Comparison of ENCODE assay signal across 16 cellular contexts in genomic region chr2:138293045-138293444, GRCh38.
A peak's percentile ranks its signal among the peaks of the same experiment; 100 is the strongest.
DNase-seq lines count a peak whose midpoint lies in the region; ATAC-seq and TF ChIP-seq lines count a peak whose summit lies in the region.
"Had no signal": no experiment of that assay in that cellular context is flagged by ENCODE, and none has a peak within 500 bp of the region (broad histone marks: within the 10 kb centered on the region; RNA-seq: fewer than 3 reads in every experiment).

No MANE protein-coding gene starts in this region.

- peaks cover 4% of the 10 kb centered on the region for H3K9me3 Mint-ChIP-seq in osteocyte (ENCODE audit: unreplicated experiment)

- peaks cover 19% of the 10 kb centered on the region for H3K4me1 Mint-ChIP-seq in osteocyte (ENCODE audit: unreplicated experiment)
- H3K4me1 Mint-ChIP-seq: CD4-positive, CD25-positive, alpha-beta regulatory T cell had no signal

- TF ChIP-seq CTCF in GM20000 (IDR thresholded peaks at IDR 0.05; ENCODE audit: extremely low read depth, missing control alignments) (no peak), osteocyte (IDR thresholded peaks at IDR 0.05) (no peak)

- H3K4me3 Mint-ChIP-seq in osteocyte (ENCODE audit: unreplicated experiment) = no peak overlapping the region
- H3K4me3 Mint-ChIP-seq: B cell; CD4-positive, CD25-positive, alpha-beta regulatory T cell; CD8-positive, alpha-beta T cell had no signal

- H3K27ac Mint-ChIP-seq in osteocyte (ENCODE audit: unreplicated experiment) = no peak overlapping the region
- H3K27ac Mint-ChIP-seq: B cell; CD4-positive, CD25-positive, alpha-beta regulatory T cell; CD8-positive, alpha-beta T cell had no signal

- peaks cover 3% of the 10 kb centered on the region for H3K36me3 Mint-ChIP-seq in osteocyte (ENCODE audit: unreplicated experiment)
- H3K36me3 Mint-ChIP-seq: CD4-positive, CD25-positive, alpha-beta regulatory T cell; CD8-positive, alpha-beta T cell had no signal

- ATAC-seq in HG03354 (IDR thresholded peaks at IDR 0.05; ENCODE audit: poor library complexity, severe bottlenecking, unreplicated experiment) = peak; percentile 79
- ATAC-seq in left lobe of liver = no peak
- ATAC-seq in SK-N-SH treated with all-trans-retinoic acid at 6 μM for 48 hours = no peak
- ATAC-seq: CD8-positive, alpha-beta T cell had no signal

- DNase-seq in NCI-H1694 treated with DMSO at 0.1 percent for 48 hours (lab: John Stamatoyannopoulos, UW) = peak; percentile 35
- DNase-seq in NCI-H1694 (lab: John Stamatoyannopoulos, UW) = no peak
- peak; percentile 3 for DNase-seq in GM20000 (ENCODE audit: low spot score)
- DNase-seq in left lobe of liver (ENCODE audit: low spot score) = no peak
- no peak for DNase-seq in osteocyte (ENCODE audit: extremely low spot score, unreplicated experiment)
- DNase-seq: Caco-2; CD4-positive, CD25-positive, alpha-beta regulatory T cell; CD8-positive, alpha-beta T cell; DMS153; DND-41; GM23248; H7; HCEC 1CT had no signal

- no peaks in the 10 kb centered on the region for H3K27me3 Mint-ChIP-seq in osteocyte (ENCODE audit: unreplicated experiment)
- H3K27me3 Mint-ChIP-seq: B cell had no signal

TF ChIP-seq in SK-N-SH treated with all-trans-retinoic acid at 6 μM for 48 hours, 23 proteins besides CTCF, POLR2A, EP300 and RAD21:
- TF ChIP-seq SNAI2 (CRISPR knock-in tag; IDR thresholded peaks at IDR 0.05) = no peak
- no peak for TF ChIP-seq ARNTL (CRISPR knock-in tag; IDR thresholded peaks at IDR 0.05; ENCODE audit: borderline replicate concordance, low read depth)

Comparison
In these comparisons a context has a peak if more than half of its experiments do, and no peak if none do; other contexts are left out.
1. DNase-seq: peak in NCI-H1694 treated with DMSO at 0.1 percent for 48 hours (single experiment) and GM20000 (single experiment); none in NCI-H1694 (single experiment), left lobe of liver (single experiment) and osteocyte (single experiment).